ENCODE assay signal across 13 cellular contexts in genomic region chr1:223742861-223743517, GRCh38. TPM values are rescaled to one million over a fixed set of nuclear protein-coding genes. Genes with fewer than 3 reads are reported as not detected.
A peak's percentile ranks its signal among the peaks of the same experiment; 100 is the strongest.
DNase-seq lines count a peak whose midpoint lies in the region; ATAC-seq and TF ChIP-seq lines count a peak whose summit lies in the region.
"Had no signal": no experiment of that assay in that cellular context is flagged by ENCODE, and none has a peak within 500 bp of the region (broad histone marks: within the 10 kb centered on the region; RNA-seq: fewer than 3 reads in every experiment).

No MANE protein-coding gene starts in this region.

- no peak overlapping the region for H3K4me3 Mint-ChIP-seq in activated CD4-positive, alpha-beta memory T cell treated with anti-CD3 and anti-CD28 coated beads, Interleukin-2, amount 10 ng/mL, durations not matched to agents 7 days and 5 days
- H3K4me3 Mint-ChIP-seq: activated T-cell treated with anti-CD3 and anti-CD28 coated beads, Interleukin-2, amount 50 U/mL, for 72 hours had no signal

- H3K4me3 ChIP-seq in fibroblast of mammary gland (ENCODE audit: control insufficient read depth, low read depth, low read length) (no peak overlapping the region), stomach (no peak overlapping the region)
- H3K4me3 ChIP-seq: prostate gland had no signal

- peak; percentile 46 for ATAC-seq in left ventricle myocardium superior
- ATAC-seq: activated T-cell treated with anti-CD3 and anti-CD28 coated beads, Interleukin-2, amount 50 U/mL, for 72 hours had no signal

- peaks cover 71% of the 10 kb centered on the region for H3K36me3 Mint-ChIP-seq in activated CD4-positive, alpha-beta memory T cell treated with anti-CD3 and anti-CD28 coated beads, Interleukin-2, amount 10 ng/mL, durations not matched to agents 7 days and 5 days (ENCODE audit: low read depth)

- H3K4me1 ChIP-seq in stomach = peaks cover 43 to 88% (median 59%) of the 10 kb centered on the region in 4 donors

- CTCF ChIA-PET in activated CD4-positive, alpha-beta memory T cell treated with anti-CD3 and anti-CD28 coated beads, Interleukin-2, amount 10 ng/mL, durations not matched to agents 7 days and 5 days (lab: Charles Lee) = no interaction called here

- H3K36me3 ChIP-seq in stomach = peaks cover 38 to 70% (median 50%) of the 10 kb centered on the region in 4 donors
- H3K36me3 ChIP-seq: prostate gland had no signal

- H3K9me3 Mint-ChIP-seq in activated CD4-positive, alpha-beta memory T cell treated with anti-CD3 and anti-CD28 coated beads, Interleukin-2, amount 10 ng/mL, durations not matched to agents 7 days and 5 days = no peaks in the 10 kb centered on the region
- H3K9me3 Mint-ChIP-seq: activated T-cell treated with anti-CD3 and anti-CD28 coated beads, Interleukin-2, amount 50 U/mL, for 72 hours had no signal

- TF ChIP-seq POLR2A in stomach (IDR thresholded peaks at IDR 0.05) = no peak

- H3K9me3 ChIP-seq in stomach = no peaks in the 10 kb centered on the region
- H3K9me3 ChIP-seq: prostate gland had no signal

- 65 to 80% (median 72%) methylated on average over 8 to 9 of the region's 9 CpGs for WGBS in stomach, 5 donors

- no peak for TF ChIP-seq EP300 in stomach (IDR thresholded peaks at IDR 0.05)

- POLR2A ChIA-PET in activated CD4-positive, alpha-beta memory T cell treated with anti-CD3 and anti-CD28 coated beads, Interleukin-2, amount 10 ng/mL, durations not matched to agents 7 days and 5 days (lab: Charles Lee) = no interaction called here

- H3K4me1 Mint-ChIP-seq in activated CD4-positive, alpha-beta memory T cell treated with anti-CD3 and anti-CD28 coated beads, Interleukin-2, amount 10 ng/mL, durations not matched to agents 7 days and 5 days = peaks cover 18% of the 10 kb centered on the region

- H3K27me3 Mint-ChIP-seq in activated CD4-positive, alpha-beta memory T cell treated with anti-CD3 and anti-CD28 coated beads, Interleukin-2, amount 10 ng/mL, durations not matched to agents 7 days and 5 days = no peaks in the 10 kb centered on the region

- peak overlapping the region in 3 of 5 donors; percentile 2 to 94 (median 51) for H3K27ac ChIP-seq in stomach
- H3K27ac ChIP-seq: prostate gland had no signal

- no peak for TF ChIP-seq CTCF in fibroblast of mammary gland (conservative IDR thresholded peaks at IDR 0.05; ENCODE audit: control insufficient read depth, insufficient read depth, low read depth, low read length)
- no peak for TF ChIP-seq CTCF in stomach (IDR thresholded peaks at IDR 0.05)

- no peaks in the 10 kb centered on the region for H3K27me3 ChIP-seq in stomach

- DNase-seq in left ventricle myocardium superior (peak; percentile 14), cardiac septum (ENCODE audit: low spot score) (no peak), NCI-H510A (lab: John Stamatoyannopoulos, UW) (peak; percentile 23), fibroblast of mammary gland (ENCODE audit: low read depth) (peak; percentile 38), stomach (no peak), cerebellum (ENCODE audit: low spot score) (no peak), CD1c-positive myeloid dendritic cell (ENCODE audit: extremely low spot score) (no peak)
- no peak for DNase-seq in activated CD4-positive, alpha-beta memory T cell treated with anti-CD3 and anti-CD28 coated beads, Interleukin-2, amount 10 ng/mL, durations not matched to agents 7 days and 5 days
- DNase-seq: activated CD4-positive, CD25-positive, alpha-beta regulatory T cell treated with anti-CD3 and anti-CD28 coated beads, Interleukin-2, amount 50 U/mL, for 72 hours; activated T-cell treated with anti-CD3 and anti-CD28 coated beads, Interleukin-2, amount 50 U/mL, for 72 hours; AML-193; stimulated activated CD4-positive, alpha-beta T cell treated with anti-CD3 and anti-CD28 coated beads, Interleukin-1b, Interleukin-23, amount 100 ng/mL, for 48 hours had no signal

- no peak overlapping the region for H3K27ac Mint-ChIP-seq in activated CD4-positive, alpha-beta memory T cell treated with anti-CD3 and anti-CD28 coated beads, Interleukin-2, amount 10 ng/mL, durations not matched to agents 7 days and 5 days
- H3K27ac Mint-ChIP-seq: activated T-cell treated with anti-CD3 and anti-CD28 coated beads, Interleukin-2, amount 50 U/mL, for 72 hours had no signal

- intact Hi-C loops in left ventricle myocardium superior (cut with micrococcal nuclease) (no loop called here), cardiac septum (cut with DNase I) (no loop called here), stomach (cut with DNase I; ENCODE audit: low total_unique reads) (no loop called here)

RNA-seq across cellular contexts. Expression of gene CAPN2, which starts 30.6 kb away (rescaled TPM):
- total RNA-seq in left ventricle myocardium superior = 76.9 TPM
- total RNA-seq in cardiac septum = 80.0 TPM
- total RNA-seq in stomach = 100 to 1,000 TPM; 224 to 739 (median 358) TPM
- polyA plus RNA-seq in stomach = 100 to 1,000 TPM; 128 to 171 (median 161) TPM
- total RNA-seq in cerebellum = 61.2 TPM
- total RNA-seq in activated CD4-positive, alpha-beta memory T cell treated with anti-CD3 and anti-CD28 coated beads, Interleukin-2, amount 10 ng/mL, durations not matched to agents 7 days and 5 days = 100 to 1,000 TPM; 263 TPM

Comparison
In these comparisons a context has a peak if more than half of its experiments do, and no peak if none do; other contexts are left out.
1. DNase-seq: peak in left ventricle myocardium superior (single experiment), NCI-H510A (single experiment) and fibroblast of mammary gland (single experiment); none in cardiac septum (single experiment), stomach (single experiment), cerebellum (single experiment), CD1c-positive myeloid dendritic cell (single experiment) and activated CD4-positive, alpha-beta memory T cell treated with anti-CD3 and anti-CD28 coated beads, Interleukin-2, amount 10 ng/mL, durations not matched to agents 7 days and 5 days (single experiment).